ENCODE assay signal across 14 cellular contexts in genomic region chr9:19116391-19116790, GRCh38. TPM values are rescaled to one million over a fixed set of nuclear protein-coding genes. Genes with fewer than 3 reads are reported as not detected.
DNase-seq lines count a peak whose midpoint lies in the region; ATAC-seq and TF ChIP-seq lines count a peak whose summit lies in the region.
"Had no signal": no experiment of that assay in that cellular context is flagged by ENCODE, and none has a peak within 500 bp of the region (broad histone marks: within the 10 kb centered on the region; RNA-seq: fewer than 3 reads in every experiment).

No MANE protein-coding gene starts in this region.

- no peak overlapping the region for H3K4me3 Mint-ChIP-seq in osteocyte (ENCODE audit: unreplicated experiment)

- BruUV-seq in PC-3 (replicated peaks; lab: Mats Ljungman, UMichigan): no TSS peak

- DNase-seq in GM04504 (ENCODE audit: low read depth): peak; percentile 58
- peak; percentile 35 for DNase-seq in PC-3
- DNase-seq in fibroblast of peridontal ligament (ENCODE audit: extremely low read depth): peak; percentile 53
- DNase-seq in osteocyte (ENCODE audit: extremely low spot score, unreplicated experiment): peak; percentile 48
- no peak for DNase-seq in DMS53 (lab: John Stamatoyannopoulos, UW)
- DNase-seq in NCI-H748 (lab: John Stamatoyannopoulos, UW; ENCODE audit: unreplicated experiment): no peak
- DNase-seq in HT-29 (ENCODE audit: low spot score): no peak
- no peak for DNase-seq in ascending aorta (ENCODE audit: low spot score in 2 of 2)
- DNase-seq: activated CD4-positive, alpha-beta T cell treated with anti-CD3 and anti-CD28 coated beads, Interleukin-2, amount 50 U/mL, for 4 hours; activated naive CD4-positive, alpha-beta T cell; Caco-2; NCI-H526 treated with DMSO at 0.1 percent for 48 hours; sigmoid colon had no signal

- peaks cover 56% of the 10 kb centered on the region for H3K36me3 Mint-ChIP-seq in osteocyte (ENCODE audit: unreplicated experiment)

- no peak overlapping the region for H2AFZ ChIP-seq in PC-3 (ENCODE audit: low read length)

- H3K4me1 ChIP-seq in PC-3 (ENCODE audit: insufficient read depth, low read length) (peaks cover 33% of the 10 kb centered on the region), ascending aorta (no peaks in the 10 kb centered on the region)
- H3K4me1 ChIP-seq: Caco-2, sigmoid colon had no signal

- peaks cover 5% of the 10 kb centered on the region for H3F3A ChIP-seq in PC-3 (ENCODE audit: low read length, unreplicated experiment)

- no peaks in the 10 kb centered on the region for H3K27me3 Mint-ChIP-seq in osteocyte (ENCODE audit: unreplicated experiment)

- CTCF ChIA-PET in PC-3 (lab: Charles Lee): no interaction called here

- no peaks in the 10 kb centered on the region for H3K9me3 Mint-ChIP-seq in osteocyte (ENCODE audit: unreplicated experiment)

- H3K27me3 ChIP-seq in PC-3 (ENCODE audit: low read length) (no peaks in the 10 kb centered on the region), ascending aorta (no peaks in the 10 kb centered on the region)
- H3K27me3 ChIP-seq: sigmoid colon, uterus had no signal

- no peaks in the 10 kb centered on the region for H3K79me2 ChIP-seq in PC-3 (ENCODE audit: low read length)

- H3K27ac Mint-ChIP-seq in osteocyte (ENCODE audit: unreplicated experiment): no peak overlapping the region

- no peaks in the 10 kb centered on the region for H4K20me1 ChIP-seq in PC-3 (ENCODE audit: low read length)

- peaks cover 30% of the 10 kb centered on the region for H3K36me3 ChIP-seq in PC-3 (ENCODE audit: low read depth, low read length)
- H3K36me3 ChIP-seq in ascending aorta: peaks cover 47 to 72% of the 10 kb centered on the region in 2 donors
- H3K36me3 ChIP-seq: uterus had no signal

- no peak for TF ChIP-seq CTCF in PC-3 (conservative IDR thresholded peaks at IDR 0.05; ENCODE audit: low read depth, low read length)
- TF ChIP-seq CTCF in osteocyte (IDR thresholded peaks at IDR 0.05): no peak
- no peak for TF ChIP-seq CTCF in ascending aorta (IDR thresholded peaks at IDR 0.05)

- H3K27ac ChIP-seq in PC-3 (ENCODE audit: low read length) (peak overlapping the region; percentile 11; the same call in 1 of the 2 replicates), ascending aorta (no peak overlapping the region)
- H3K27ac ChIP-seq: sigmoid colon had no signal

- POLR2A ChIA-PET in PC-3 (lab: Charles Lee; ENCODE audit: unreplicated experiment): no interaction called here

- no peak overlapping the region for H3K4me3 ChIP-seq in PC-3 (ENCODE audit: low read length)
- H3K4me3 ChIP-seq in ascending aorta: no peak overlapping the region
- H3K4me3 ChIP-seq: sigmoid colon, uterus had no signal

- no peak overlapping the region for H3K4me2 ChIP-seq in PC-3 (ENCODE audit: low read length)

- ATAC-seq in PC-3: peak; percentile 31; the same call in 1 of the 2 replicates

- peaks cover 15% of the 10 kb centered on the region for H3K4me1 Mint-ChIP-seq in osteocyte (ENCODE audit: unreplicated experiment)

- intact Hi-C loops in PC-3 (cut with micrococcal nuclease): no loop called here
- intact Hi-C loops in ascending aorta (cut with DNase I): no loop called here

- H3K9me3 ChIP-seq in PC-3 (ENCODE audit: low read length) (no peaks in the 10 kb centered on the region), ascending aorta (no peaks in the 10 kb centered on the region)
- H3K9me3 ChIP-seq: Caco-2, sigmoid colon, uterus had no signal

- H3K9me2 ChIP-seq in PC-3 (replicated peaks; ENCODE audit: low read length): no peaks in the 10 kb centered on the region

- H3K9ac ChIP-seq in PC-3 (ENCODE audit: low read length): no peak overlapping the region

RNA-seq across cellular contexts. Expression of gene PLIN2, which starts 10.9 kb away (rescaled TPM):
- 27.8 and 30.2 TPM in 2 replicates for total RNA-seq in PC-3 (2014; rRNA removed)
- 47.0 and 48.5 TPM in 2 replicates for total RNA-seq in osteocyte
- 7.2 and 8.9 TPM in 2 replicates for total RNA-seq in HT-29 (2014; rRNA removed; shearing (Covaris generic))
- total RNA-seq in ascending aorta: 132 TPM

RNA-seq across cellular contexts. Expression of gene HAUS6, which starts 13.7 kb away (rescaled TPM):
- total RNA-seq in PC-3 (2014; rRNA removed) (12.3 and 14.4 TPM in 2 replicates), osteocyte (8.6 and 9.5 TPM in 2 replicates), ascending aorta (3.4 TPM)
- 9.8 and 9.9 TPM in 2 replicates for total RNA-seq in HT-29 (2014; rRNA removed; shearing (Covaris generic))

Comparison
In these comparisons a context has a peak if more than half of its experiments do, and no peak if none do; other contexts are left out.
1. DNase-seq: peak in GM04504 (single experiment), PC-3 (single experiment), fibroblast of peridontal ligament (single experiment) and osteocyte (single experiment); none in DMS53 (single experiment), NCI-H748 (single experiment), HT-29 (single experiment) and ascending aorta (0 of 2).